Comparison of ENCODE assay signal across 26 cellular contexts in the genomic region with DNA sequence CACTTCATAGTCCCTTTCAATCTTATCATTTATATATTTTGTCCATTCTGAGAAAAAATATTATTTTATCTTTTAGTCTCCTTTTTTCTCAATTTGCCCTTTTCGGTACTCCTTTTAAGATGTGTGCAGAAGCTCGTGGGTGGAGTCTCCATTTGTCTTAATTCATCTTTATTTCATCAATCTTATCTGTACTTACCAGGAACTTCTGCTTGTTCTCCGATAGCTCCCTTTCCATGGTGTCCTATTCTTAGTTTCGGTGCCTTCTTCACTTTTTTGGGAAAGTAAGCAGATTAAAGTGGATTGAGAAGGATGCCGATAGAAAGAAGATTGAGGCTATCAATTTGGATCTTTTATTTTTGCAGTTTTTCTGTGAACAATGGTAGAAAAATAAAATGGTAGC.
"Had no signal": no experiment of that assay in that cellular context is flagged by ENCODE, and none has a peak within 500 bp of the region (broad histone marks: within the 10 kb centered on the region; RNA-seq: fewer than 3 reads in every experiment).

No MANE protein-coding gene starts in this region.

- H3K4me3 Mint-ChIP-seq: dendritic cell treated with granulocyte-macrophage colony-stimulating factor and Interleukin-4, amounts not matched to agents 40 ng/mL and 50 ng/mL, for 4 days; effector memory CD8-positive, alpha-beta T cell; endodermal cell had no signal

- ATAC-seq: effector memory CD8-positive, alpha-beta T cell; esophagus mucosa; foreskin keratinocyte; gastrocnemius medialis; gastroesophageal sphincter; heart left ventricle; heart right ventricle had no signal

- H3K9me3 ChIP-seq: colonic mucosa, esophagus muscularis mucosa, esophagus squamous epithelium, gastrocnemius medialis, gastroesophageal sphincter, heart left ventricle, heart right ventricle had no signal

- H3K4me1 ChIP-seq: colonic mucosa, esophagus muscularis mucosa, esophagus squamous epithelium, foreskin keratinocyte, gastrocnemius medialis, gastroesophageal sphincter, heart left ventricle had no signal

- H3K27ac Mint-ChIP-seq: dendritic cell treated with granulocyte-macrophage colony-stimulating factor and Interleukin-4, amounts not matched to agents 40 ng/mL and 50 ng/mL, for 4 days; effector memory CD8-positive, alpha-beta T cell; endodermal cell had no signal

- H3K4me3 ChIP-seq: colonic mucosa, coronary artery, dorsolateral prefrontal cortex, esophagus muscularis mucosa, esophagus squamous epithelium, gastrocnemius medialis, gastroesophageal sphincter, heart left ventricle, heart right ventricle had no signal

- FAIRE-seq: endothelial cell of umbilical vein had no signal

- H3K27ac ChIP-seq: colonic mucosa, coronary artery, dorsolateral prefrontal cortex, epithelial cell of prostate, esophagus muscularis mucosa, esophagus squamous epithelium, foreskin keratinocyte, gastrocnemius medialis, gastroesophageal sphincter, heart left ventricle, heart right ventricle had no signal

- H3K27me3 Mint-ChIP-seq: dendritic cell treated with granulocyte-macrophage colony-stimulating factor and Interleukin-4, amounts not matched to agents 40 ng/mL and 50 ng/mL, for 4 days had no signal

- H3K27me3 ChIP-seq: colonic mucosa, dorsolateral prefrontal cortex, esophagus muscularis mucosa, esophagus squamous epithelium, foreskin keratinocyte, gastrocnemius medialis, gastroesophageal sphincter, heart left ventricle, heart right ventricle had no signal

- H3K9me3 Mint-ChIP-seq: effector memory CD8-positive, alpha-beta T cell; endodermal cell had no signal

- H3K36me3 ChIP-seq: colonic mucosa, esophagus muscularis mucosa, esophagus squamous epithelium, gastrocnemius medialis, gastroesophageal sphincter, heart left ventricle, heart right ventricle had no signal

- DNase-seq: colonic mucosa; cortex of kidney; dermis blood vessel endothelial cell; dorsolateral prefrontal cortex; effector CD4-positive, alpha-beta T cell; effector CD8-positive, alpha-beta T cell; effector memory CD4-positive, alpha-beta T cell; effector memory CD8-positive, alpha-beta T cell; endodermal cell; erythroblast; esophagus squamous epithelium; foreskin fibroblast; foreskin keratinocyte; foreskin melanocyte; gastrocnemius medialis; glutamatergic neuron; head of caudate nucleus; heart left ventricle; heart right ventricle had no signal
